In genomic region chr2:172215172-172215935, GRCh38 we compare ENCODE assay signal across 17 cellular contexts.
DNase-seq lines count a peak whose midpoint lies in the region; ATAC-seq, FAIRE-seq and TF ChIP-seq lines count a peak whose summit lies in the region.
"Had no signal": no experiment of that assay in that cellular context is flagged by ENCODE, and none has a peak within 500 bp of the region (broad histone marks: within the 10 kb centered on the region; RNA-seq: fewer than 3 reads in every experiment).

No MANE protein-coding gene starts in this region.

- H3K27ac ChIP-seq in SK-N-SH (ENCODE audit: low read depth in 2 of 2, low read length in 1 of 2) (no peak overlapping the region), cingulate gyrus (ENCODE audit: low read depth, low read length) (peak overlapping the region; percentile 21), HepG2 (ENCODE audit: extremely low read length, insufficient read depth, low read length) (no peak overlapping the region), testis (no peak overlapping the region)
- H3K27ac ChIP-seq: BLaER1, left lung, Peyer's patch, upper lobe of left lung had no signal

- H3K27me3 ChIP-seq in SK-N-SH (ENCODE audit: insufficient read depth) (no peaks in the 10 kb centered on the region), HepG2 (ENCODE audit: control insufficient read depth in 1 of 2, insufficient read depth in 2 of 2, low read length in 2 of 2) (peaks cover 3 to 40% of the 10 kb centered on the region in 2 experiments; a peak in 4 of 5 replicates), testis (no peaks in the 10 kb centered on the region)
- H3K27me3 ChIP-seq: BLaER1, left lung, Peyer's patch, upper lobe of left lung had no signal

- H3K9me3 ChIP-seq in SK-N-SH (no peaks in the 10 kb centered on the region), HepG2 (ENCODE audit: low read length) (no peaks in the 10 kb centered on the region), testis (no peaks in the 10 kb centered on the region)
- H3K9me3 ChIP-seq: BLaER1, left lung, Peyer's patch, upper lobe of left lung had no signal

- intact Hi-C loops in HepG2 (cut with micrococcal nuclease; ENCODE audit: unreplicated experiment), result no loop called here
- intact Hi-C loops in testis (cut with DNase I; ENCODE audit: low total_unique reads), result no loop called here

- H3K4me1 ChIP-seq in SK-N-SH (ENCODE audit: control insufficient read depth in 1 of 2, insufficient read depth in 2 of 2, low read depth in 1 of 2, low read length in 1 of 2), result peaks cover 0 to 3% of the 10 kb centered on the region in 2 experiments; a peak in 1 of 4 replicates
- H3K4me1 ChIP-seq in HepG2 (ENCODE audit: insufficient read depth, low read length), result no peaks in the 10 kb centered on the region
- no peaks in the 10 kb centered on the region for H3K4me1 ChIP-seq in testis
- H3K4me1 ChIP-seq: Peyer's patch had no signal

- DNase-seq in SK-N-SH (no peak), HepG2 (ENCODE audit: low spot score) (no peak), testis (peak; percentile 39), NCI-H748 (lab: John Stamatoyannopoulos, UW; ENCODE audit: unreplicated experiment) (no peak)
- DNase-seq: activated CD4-positive, alpha-beta T cell treated with anti-CD3 and anti-CD28 coated beads for 48 hours; activated naive CD4-positive, alpha-beta T cell treated with anti-CD3 and anti-CD28 coated beads, Interleukin-2, amount 50 U/mL, for 16 hours; activated T-cell treated with anti-CD3 and anti-CD28 coated beads for 4 hours; effector CD8-positive, alpha-beta T cell; left lung; Peyer's patch had no signal

- H3K4me2 ChIP-seq in SK-N-SH, result no peak overlapping the region
- H3K4me2 ChIP-seq in HepG2 (ENCODE audit: low read depth, low read length), result no peak overlapping the region
- H3K4me2 ChIP-seq: BLaER1 had no signal

- TF ChIP-seq RAD21 in SK-N-SH (IDR thresholded peaks at IDR 0.05; ENCODE audit: low read length), result no peak
- TF ChIP-seq RAD21 in HepG2 (CRISPR knock-in tag; IDR thresholded peaks at IDR 0.05), result no peak

- BruUV-seq in HepG2 (replicated peaks; lab: Mats Ljungman, UMichigan), result no TSS peak

- H3K4me3 ChIP-seq in SK-N-SH (ENCODE audit: low read depth in 2 of 2, low read length in 1 of 2) (no peak overlapping the region), HepG2 (replicated peaks in 1 of 3; ENCODE audit: insufficient read depth in 1 of 3, low read depth in 2 of 3, low read length in 3 of 3) (no peak overlapping the region), testis (no peak overlapping the region)
- H3K4me3 ChIP-seq: BLaER1, left lung, Peyer's patch, skin epidermis, upper lobe of left lung had no signal

- H3K79me2 ChIP-seq in SK-N-SH (ENCODE audit: insufficient read depth) (no peaks in the 10 kb centered on the region), HepG2 (ENCODE audit: insufficient read depth, low read length) (no peaks in the 10 kb centered on the region)

- no peaks in the 10 kb centered on the region for H3F3A ChIP-seq in SK-N-SH (replicated peaks; ENCODE audit: insufficient read depth)

- H3K36me3 ChIP-seq in SK-N-SH (replicated peaks in 1 of 2; ENCODE audit: control insufficient read depth in 1 of 2, insufficient read depth in 2 of 2, low read length in 1 of 2) (no peaks in the 10 kb centered on the region), HepG2 (replicated peaks in 1 of 2; ENCODE audit: control insufficient read depth in 1 of 2, insufficient read depth in 2 of 2, low read length in 2 of 2) (no peaks in the 10 kb centered on the region), testis (ENCODE audit: low read depth, missing control alignments) (no peaks in the 10 kb centered on the region)
- H3K36me3 ChIP-seq: BLaER1, left lung, Peyer's patch, upper lobe of left lung had no signal

- CTCF ChIA-PET in SK-N-SH (lab: Yijun Ruan, JAX) (no interaction called here), HepG2 (lab: Yijun Ruan, JAX; ENCODE audit: low intra/inter-chr PET ratio, low total read pairs) (no interaction called here)

- peak; percentile 47; the same call in 2 of the 3 replicates for ATAC-seq in SK-N-SH treated with all-trans-retinoic acid at 6 μM for 48 hours
- peak; percentile 43 for ATAC-seq in HepG2
- no peak for ATAC-seq in GM21367 (IDR thresholded peaks at IDR 0.05; ENCODE audit: unreplicated experiment)
- no peak for ATAC-seq in HG02870 (IDR thresholded peaks at IDR 0.05; ENCODE audit: unreplicated experiment)
- ATAC-seq: left lung had no signal

- TF ChIP-seq POLR2A in HepG2 (IDR thresholded peaks at IDR 0.05; ENCODE audit: insufficient read depth in 1 of 2, low read depth in 2 of 2, low read length in 2 of 2) (no peak), testis (IDR thresholded peaks at IDR 0.05) (no peak)

- no peak for TF ChIP-seq CTCF in SK-N-SH (IDR thresholded peaks at IDR 0.05)
- TF ChIP-seq CTCF in HepG2 (CRISPR knock-in tag; IDR thresholded peaks at IDR 0.05), result no peak
- TF ChIP-seq CTCF in testis (IDR thresholded peaks at IDR 0.05), result no peak

- H4K20me1 ChIP-seq in SK-N-SH (ENCODE audit: insufficient read depth), result no peaks in the 10 kb centered on the region
- H4K20me1 ChIP-seq in HepG2 (ENCODE audit: insufficient read depth, low read length), result no peaks in the 10 kb centered on the region
- H4K20me1 ChIP-seq: BLaER1 had no signal

- in situ Hi-C loops in HepG2 (cut with HindIII; ENCODE audit: extremely low pct_ligation_motif_present, low pct_unique_long_range_greater_than_20kb), result no loop called here

- H3K9ac ChIP-seq in SK-N-SH, result no peak overlapping the region
- H3K9ac ChIP-seq in HepG2 (ENCODE audit: insufficient read depth, low read depth, low read length), result no peak overlapping the region
- H3K9ac ChIP-seq: BLaER1 had no signal

- no peaks in the 10 kb centered on the region for H3K9me2 ChIP-seq in SK-N-SH

- no peak for TF ChIP-seq EP300 in SK-N-SH (IDR thresholded peaks at IDR 0.05; ENCODE audit: borderline replicate concordance in 1 of 2, low read depth in 1 of 2, low read length in 1 of 2)
- no peak for TF ChIP-seq EP300 in HepG2 (IDR thresholded peaks at IDR 0.05; ENCODE audit: low read depth in 2 of 2, low read length in 2 of 2)
- no peak for TF ChIP-seq EP300 in HepG2 (CRISPR knock-in tag; IDR thresholded peaks at IDR 0.05; ENCODE audit: borderline replicate concordance)

- 88% methylated on average over 14 of the region's 15 CpGs for WGBS in SK-N-SH (ENCODE audit: low lambda C conversion rate)
- WGBS in HepG2 (ENCODE audit: low lambda C conversion rate), result 48% methylated on average over 13 of the region's 15 CpGs
- 78 to 82% methylated on average over 15 of the region's 15 CpGs for WGBS in testis, 2 donors

- H2AFZ ChIP-seq in SK-N-SH (ENCODE audit: low read depth) (no peak overlapping the region), HepG2 (ENCODE audit: low read length) (no peak overlapping the region)

- POLR2A ChIA-PET in SK-N-SH (lab: Yijun Ruan, JAX), result no interaction called here
- POLR2A ChIA-PET in HepG2 (lab: Yijun Ruan, JAX), result no interaction called here

- FAIRE-seq in HepG2 (lab: Jason Lieb, UNC), result no peak

TF ChIP-seq in SK-N-SH treated with all-trans-retinoic acid at 6 μM for 48 hours, 23 proteins besides CTCF, POLR2A, EP300 and RAD21 (continues in another document):
- TF ChIP-seq TOX (CRISPR knock-in tag; IDR thresholded peaks at IDR 0.05; ENCODE audit: borderline replicate concordance), result no peak
- TF ChIP-seq ARNTL (CRISPR knock-in tag; IDR thresholded peaks at IDR 0.05; ENCODE audit: borderline replicate concordance, low read depth), result no peak
- TF ChIP-seq ZFP30 (CRISPR knock-in tag; IDR thresholded peaks at IDR 0.05), result no peak
- no peak for TF ChIP-seq BACH2 (CRISPR knock-in tag; IDR thresholded peaks at IDR 0.05; ENCODE audit: borderline replicate concordance)
- no peak for TF ChIP-seq ZFP3 (CRISPR knock-in tag; IDR thresholded peaks at IDR 0.05)
- no peak for TF ChIP-seq CSDC2 (CRISPR knock-in tag; IDR thresholded peaks at IDR 0.05)
- TF ChIP-seq ZNF565 (CRISPR knock-in tag; conservative IDR thresholded peaks at IDR 0.05; ENCODE audit: low read depth), result no peak

TF ChIP-seq in SK-N-SH, 30 proteins besides CTCF, POLR2A, EP300 and RAD21:
- TF ChIP-seq GABPA (IDR thresholded peaks at IDR 0.05; ENCODE audit: low read depth), result no peak
- TF ChIP-seq ZBTB33 (IDR thresholded peaks at IDR 0.05; ENCODE audit: borderline replicate concordance, low read depth), result no peak

TF ChIP-seq in HepG2, 621 proteins besides CTCF, POLR2A, EP300 and RAD21 (continues in another document):
- no peak for TF ChIP-seq ZBTB43 (CRISPR knock-in tag; conservative IDR thresholded peaks at IDR 0.05)
- no peak for TF ChIP-seq ZNF607 (CRISPR knock-in tag; IDR thresholded peaks at IDR 0.05; ENCODE audit: borderline replicate concordance)
- TF ChIP-seq MAFF (IDR thresholded peaks at IDR 0.05; ENCODE audit: low read depth, low read length), result no peak
- TF ChIP-seq GPN1 (CRISPR knock-in tag; IDR thresholded peaks at IDR 0.05; ENCODE audit: borderline replicate concordance), result no peak
- TF ChIP-seq PRPF4 (IDR thresholded peaks at IDR 0.05; ENCODE audit: low read depth, low read length, poor library complexity, severe bottlenecking), result no peak
- TF ChIP-seq NCOA5 (CRISPR knock-in tag; IDR thresholded peaks at IDR 0.05), result no peak
- TF ChIP-seq ONECUT2 (CRISPR knock-in tag; IDR thresholded peaks at IDR 0.05), result no peak
- TF ChIP-seq DR1 (CRISPR knock-in tag; IDR thresholded peaks at IDR 0.05), result no peak
- TF ChIP-seq MTERF4 (CRISPR knock-in tag; IDR thresholded peaks at IDR 0.05), result no peak
- TF ChIP-seq NR1H2 (CRISPR knock-in tag; IDR thresholded peaks at IDR 0.05; ENCODE audit: borderline replicate concordance, low read depth), result no peak
- TF ChIP-seq ZNF616 (CRISPR knock-in tag; IDR thresholded peaks at IDR 0.05; ENCODE audit: low read depth), result no peak
- no peak for TF ChIP-seq ZNF546 (CRISPR knock-in tag; conservative IDR thresholded peaks at IDR 0.05)
- TF ChIP-seq ISX (CRISPR knock-in tag; conservative IDR thresholded peaks at IDR 0.05), result no peak

Comparison
In these comparisons a context has a peak if more than half of its experiments do, and no peak if none do; other contexts are left out.
1. ATAC-seq: peak in SK-N-SH treated with all-trans-retinoic acid at 6 μM for 48 hours (single experiment) and HepG2 (single experiment); none in GM21367 (single experiment) and HG02870 (single experiment).